Comparison of ENCODE assay signal across 9 cellular contexts in the genomic region with DNA sequence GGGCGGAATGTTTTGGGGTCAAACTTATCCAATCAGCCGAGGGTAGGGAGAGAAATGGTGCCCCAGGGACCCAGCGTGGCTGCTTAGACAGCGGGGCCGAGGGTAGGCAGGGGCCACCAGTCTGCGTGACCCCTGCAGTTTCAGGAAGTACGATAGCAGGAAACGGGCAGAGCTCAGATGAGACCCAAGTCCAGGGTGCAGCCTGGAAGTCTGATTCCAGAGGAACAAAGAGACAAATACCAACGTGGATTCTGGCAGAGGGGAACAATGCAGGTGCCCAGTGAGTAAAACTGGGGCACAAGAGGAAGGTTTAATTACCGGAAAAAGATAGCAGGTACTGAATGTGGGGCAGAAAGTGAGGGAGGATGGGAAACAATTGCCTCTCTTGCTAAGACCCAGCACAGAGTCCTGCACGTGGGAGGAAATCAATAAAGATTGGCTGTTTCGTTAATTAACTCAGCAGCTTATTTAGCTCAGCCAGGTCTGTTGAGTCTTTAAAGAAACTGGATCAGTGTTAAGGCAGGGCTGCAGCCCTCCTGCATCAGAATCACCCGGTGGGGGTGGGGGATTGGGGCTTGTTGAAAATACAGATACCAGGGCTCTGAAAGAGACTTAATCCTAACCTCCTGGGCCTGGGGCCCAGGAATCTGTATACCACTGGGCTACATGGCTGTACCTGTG. TPM values are rescaled to one million over a fixed set of nuclear protein-coding genes. Genes with fewer than 3 reads are reported as not detected.
DNase-seq lines count a peak whose midpoint lies in the region; ATAC-seq, FAIRE-seq and TF ChIP-seq lines count a peak whose summit lies in the region.
"Had no signal": no experiment of that assay in that cellular context is flagged by ENCODE, and none has a peak within 500 bp of the region (broad histone marks: within the 10 kb centered on the region; RNA-seq: fewer than 3 reads in every experiment).

No MANE protein-coding gene starts in this region.

- DNase-seq in GM10248 (ENCODE audit: extremely low spot score) = peak; percentile 44
- no peak for DNase-seq in astrocyte (ENCODE audit: low read depth)
- no peak for DNase-seq in natural killer cell treated with Interleukin-12 subunit alpha and Interleukin-12 subunit beta and Interleukin-15 and Interleukin-18, amount 100 ng/mL, for 72 hours (ENCODE audit: low spot score)
- no peak for DNase-seq in AG08396 (ENCODE audit: low spot score)
- no peak for DNase-seq in LoVo (ENCODE audit: low spot score)
- DNase-seq in amniotic stem cell (lab: John Stamatoyannopoulos, UW) = no peak

- peak overlapping the region; percentile 63 for H2AFZ ChIP-seq in astrocyte (ENCODE audit: low read depth, low read length)

- H3K4me1 Mint-ChIP-seq in astrocyte (ENCODE audit: low read depth, unreplicated experiment) = peaks cover 4% of the 10 kb centered on the region
- H3K4me1 Mint-ChIP-seq in natural killer cell treated with Interleukin-12 subunit alpha and Interleukin-12 subunit beta and Interleukin-15 and Interleukin-18, amount 100 ng/mL, for 72 hours (ENCODE audit: low read depth in 2 of 2) = peaks cover 11 to 14% of the 10 kb centered on the region in 2 donors

- peaks cover 5% of the 10 kb centered on the region for H3K27me3 Mint-ChIP-seq in astrocyte (ENCODE audit: low read depth, unreplicated experiment)
- H3K27me3 Mint-ChIP-seq in natural killer cell treated with Interleukin-12 subunit alpha and Interleukin-12 subunit beta and Interleukin-15 and Interleukin-18, amount 100 ng/mL, for 72 hours = no peaks in the 10 kb centered on the region

- no peaks in the 10 kb centered on the region for H3K36me3 Mint-ChIP-seq in astrocyte (ENCODE audit: low read depth, unreplicated experiment)
- H3K36me3 Mint-ChIP-seq in natural killer cell treated with Interleukin-12 subunit alpha and Interleukin-12 subunit beta and Interleukin-15 and Interleukin-18, amount 100 ng/mL, for 72 hours = no peaks in the 10 kb centered on the region

- H3K4me1 ChIP-seq in astrocyte (ENCODE audit: insufficient read depth, low read length) = no peaks in the 10 kb centered on the region

- no peak overlapping the region for H3K4me3 ChIP-seq in astrocyte (ENCODE audit: insufficient read depth, low read depth, low read length)

- no peaks in the 10 kb centered on the region for H3K9me3 Mint-ChIP-seq in astrocyte (ENCODE audit: unreplicated experiment)
- H3K9me3 Mint-ChIP-seq in natural killer cell treated with Interleukin-12 subunit alpha and Interleukin-12 subunit beta and Interleukin-15 and Interleukin-18, amount 100 ng/mL, for 72 hours = no peaks in the 10 kb centered on the region

- no peak overlapping the region for H3K9ac ChIP-seq in astrocyte (ENCODE audit: low read length)

- FAIRE-seq in astrocyte (lab: Jason Lieb, UNC) = no peak
- FAIRE-seq: bronchial epithelial cell had no signal

- H3K4me3 Mint-ChIP-seq in astrocyte (ENCODE audit: unreplicated experiment) = no peak overlapping the region
- peak overlapping the region; percentile 79 for H3K4me3 Mint-ChIP-seq in natural killer cell treated with Interleukin-12 subunit alpha and Interleukin-12 subunit beta and Interleukin-15 and Interleukin-18, amount 100 ng/mL, for 72 hours

- H3K27ac Mint-ChIP-seq in astrocyte (ENCODE audit: unreplicated experiment) = no peak overlapping the region
- H3K27ac Mint-ChIP-seq in natural killer cell treated with Interleukin-12 subunit alpha and Interleukin-12 subunit beta and Interleukin-15 and Interleukin-18, amount 100 ng/mL, for 72 hours = peak overlapping the region; percentile 70 to 95

- no peaks in the 10 kb centered on the region for H4K20me1 ChIP-seq in astrocyte (ENCODE audit: insufficient read depth, low read length)

- no peak overlapping the region for H3K27ac ChIP-seq in astrocyte (ENCODE audit: low read depth, low read length)

- H3K79me2 ChIP-seq in astrocyte (ENCODE audit: insufficient read depth, low read length) = no peaks in the 10 kb centered on the region

- TF ChIP-seq CTCF in GM10248 (IDR thresholded peaks at IDR 0.05; ENCODE audit: control extremely low read depth, extremely low read depth, low read depth, missing control alignments) (no peak), astrocyte (IDR thresholded peaks at IDR 0.05; ENCODE audit: insufficient read depth, low read depth, low read length) (no peak)

- POLR2A ChIA-PET in GM10248 (lab: Yijun Ruan, JAX) = interaction anchor here (0.6 to 1.0 kb wide), 2 partner anchors 53 to 97 kb away, joined by 3 read pairs; no protein-coding TSS in a partner anchor

- ATAC-seq in HG03135 (IDR thresholded peaks at IDR 0.05; ENCODE audit: unreplicated experiment) = peak; percentile 58
- ATAC-seq in natural killer cell treated with Interleukin-12 subunit alpha and Interleukin-12 subunit beta and Interleukin-15 and Interleukin-18, amount 100 ng/mL, for 72 hours = peak; percentile 67 to 73
- no peak for ATAC-seq in GM18517 (IDR thresholded peaks at IDR 0.05; ENCODE audit: unreplicated experiment)

- no peaks in the 10 kb centered on the region for H3K36me3 ChIP-seq in astrocyte (ENCODE audit: insufficient read depth, low read length)

- CTCF ChIA-PET in GM10248 (lab: Yijun Ruan, JAX) = interaction anchor here (0.9 to 1.2 kb wide), 4 partner anchors 9 to 268 kb away, joined by 3 to 10 read pairs (median 4); no protein-coding TSS in a partner anchor

- no peaks in the 10 kb centered on the region for H3K9me3 ChIP-seq in astrocyte (ENCODE audit: insufficient read depth, low read depth, low read length)

- H3K4me2 ChIP-seq in astrocyte (ENCODE audit: low read length) = peak overlapping the region; percentile 57

- H3K27me3 ChIP-seq in astrocyte (ENCODE audit: insufficient read depth, low read length) = no peaks in the 10 kb centered on the region

RNA-seq across cellular contexts. Expression of a gene that starts 50.4 kb away (rescaled TPM):
- 49.0 and 50.4 TPM in 2 replicates for total RNA-seq in astrocyte
- total RNA-seq in natural killer cell treated with Interleukin-12 subunit alpha and Interleukin-12 subunit beta and Interleukin-15 and Interleukin-18, amount 100 ng/mL, for 72 hours = 10 to 100 TPM; 21.3 to 29.1 TPM
